ENCODE assay signal across 22 cellular contexts in genomic region chr9:27198175-27198574, GRCh38.
DNase-seq lines count a peak whose midpoint lies in the region; TF ChIP-seq lines count a peak whose summit lies in the region.
"Had no signal": no experiment of that assay in that cellular context is flagged by ENCODE, and none has a peak within 500 bp of the region (broad histone marks: within the 10 kb centered on the region; RNA-seq: fewer than 3 reads in every experiment).

No MANE protein-coding gene starts in this region.

- no peaks in the 10 kb centered on the region for H3K36me3 Mint-ChIP-seq in H9 (ENCODE audit: insufficient read depth in 1 of 3, low read depth in 3 of 3)
- H3K36me3 Mint-ChIP-seq: naive B cell had no signal

- H3K79me2 ChIP-seq in H9 (ENCODE audit: insufficient read depth, low read length) = no peaks in the 10 kb centered on the region

- H3K9me3 ChIP-seq in H9 (ENCODE audit: control insufficient read depth, low read depth, low read length) = no peaks in the 10 kb centered on the region
- H3K9me3 ChIP-seq: ascending aorta, BLaER1, gastrocnemius medialis had no signal

- no peak overlapping the region for H3K56ac ChIP-seq in H9 (ENCODE audit: insufficient read length, low read depth, low read length)

- TF ChIP-seq CTCF in H9 (conservative IDR thresholded peaks at IDR 0.05) (0 out of 3 replicates have a peak, but pooled peaks have one; percentile 15), epithelial cell of proximal tubule (conservative IDR thresholded peaks at IDR 0.05; ENCODE audit: low read depth, low read length) (peak; percentile 53)

- no peak overlapping the region for H3K4me3 ChIP-seq in epithelial cell of proximal tubule (ENCODE audit: low read depth, low read length)
- H3K4me3 ChIP-seq: ascending aorta, BLaER1, dorsolateral prefrontal cortex, gastrocnemius medialis had no signal

- H4K20me1 ChIP-seq in H9 (ENCODE audit: control insufficient read depth, insufficient read depth, insufficient read length) = no peaks in the 10 kb centered on the region
- H4K20me1 ChIP-seq: BLaER1 had no signal

- no peak overlapping the region for H2BK5ac ChIP-seq in H9 (ENCODE audit: insufficient read length, low read length)

- no peak overlapping the region for H3K9ac ChIP-seq in H9 (ENCODE audit: extremely low read depth, insufficient read length, low read length)
- H3K9ac ChIP-seq: BLaER1 had no signal

- H2AK5ac ChIP-seq in H9 (ENCODE audit: insufficient read length, low read length) = no peak overlapping the region

- no peaks in the 10 kb centered on the region for H3K27me3 ChIP-seq in H9 (ENCODE audit: insufficient read depth, low read length)
- H3K27me3 ChIP-seq: ascending aorta, BLaER1, dorsolateral prefrontal cortex, gastrocnemius medialis had no signal

- no peaks in the 10 kb centered on the region for H3K23me2 ChIP-seq in H9 (ENCODE audit: insufficient read length, low read depth, low read length, poor library complexity, severe bottlenecking)

- H2BK20ac ChIP-seq in H9 (ENCODE audit: low read depth, low read length, poor library complexity, severe bottlenecking) = no peak overlapping the region

- no peak overlapping the region for H4K5ac ChIP-seq in H9 (ENCODE audit: insufficient read length, low read depth, low read length)

- no peak overlapping the region for H4K91ac ChIP-seq in H9 (ENCODE audit: insufficient read length, low read depth, low read length)

- H3K23ac ChIP-seq in H9 (ENCODE audit: insufficient read length, low read depth, low read length) = no peak overlapping the region

- no peaks in the 10 kb centered on the region for H3K4me1 Mint-ChIP-seq in H9
- H3K4me1 Mint-ChIP-seq: naive B cell had no signal

- DNase-seq in H9 (no peak), OCI-M1 (lab: John Stamatoyannopoulos, UW) (peak; percentile 25), epithelial cell of proximal tubule (ENCODE audit: low read depth) (no peak), myocyte (ENCODE audit: low read depth) (peak; percentile 81), dedifferentiated amniotic fluid mesenchymal stem cell (ENCODE audit: extremely low spot score) (no peak), medulla oblongata (ENCODE audit: extremely low spot score) (no peak), NCI-H1105 treated with DMSO at 0.1 percent for 48 hours (lab: John Stamatoyannopoulos, UW) (no peak)
- DNase-seq: activated CD4-positive, alpha-beta memory T cell treated with anti-CD3 and anti-CD28 coated beads, Interleukin-2, amount 10 ng/mL, durations not matched to agents 7 days and 5 days; activated effector memory CD4-positive, alpha-beta T cell treated with Interleukin-2 at 50 U/mL for 16 hours; DND-41; dorsolateral prefrontal cortex; gastrocnemius medialis; islet precursor cell; naive B cell; NCI-H1417; NCI-H524 treated with DMSO at 0.1 percent for 48 hours; SHP77; stimulated activated CD4-positive, alpha-beta T cell treated with anti-CD3 and anti-CD28 coated beads, Interleukin-2, amount 100 ng/mL, for 48 hours; T1000; trophoblast cell had no signal

- no peaks in the 10 kb centered on the region for H3K27me3 Mint-ChIP-seq in H9 (ENCODE audit: low read depth)

- no peak overlapping the region for H2BK15ac ChIP-seq in H9 (ENCODE audit: low read depth, low read length)

- H3T11ph ChIP-seq in H9 (ENCODE audit: low read length) = no peak overlapping the region

- H3K18ac ChIP-seq in H9 (ENCODE audit: insufficient read length, low read depth, low read length) = no peak overlapping the region

- no peak overlapping the region for H3K4me3 Mint-ChIP-seq in H9
- H3K4me3 Mint-ChIP-seq: activated CD4-positive, alpha-beta memory T cell treated with anti-CD3 and anti-CD28 coated beads, Interleukin-2, amount 10 ng/mL, durations not matched to agents 7 days and 5 days had no signal

- no peak overlapping the region for H3K14ac ChIP-seq in H9 (ENCODE audit: insufficient read depth, low read length)

- no peaks in the 10 kb centered on the region for H3K9me3 Mint-ChIP-seq in H9
- H3K9me3 Mint-ChIP-seq: activated CD4-positive, alpha-beta memory T cell treated with anti-CD3 and anti-CD28 coated beads, Interleukin-2, amount 10 ng/mL, durations not matched to agents 7 days and 5 days; naive B cell had no signal

- H3K4ac ChIP-seq in H9 (ENCODE audit: low read depth, low read length) = no peak overlapping the region

- H3K27ac Mint-ChIP-seq in H9 = no peak overlapping the region
- H3K27ac Mint-ChIP-seq: activated CD4-positive, alpha-beta memory T cell treated with anti-CD3 and anti-CD28 coated beads, Interleukin-2, amount 10 ng/mL, durations not matched to agents 7 days and 5 days; naive B cell had no signal

- no peak overlapping the region for H3K27ac ChIP-seq in H9 (ENCODE audit: insufficient read length, low read depth, low read length)
- H3K27ac ChIP-seq: ascending aorta, BLaER1, dorsolateral prefrontal cortex, gastrocnemius medialis had no signal

- H3K4me1 ChIP-seq in H9 (ENCODE audit: insufficient read depth, low read length) = no peaks in the 10 kb centered on the region
- H3K4me1 ChIP-seq: BLaER1 had no signal

- no peak overlapping the region for H2BK12ac ChIP-seq in H9 (ENCODE audit: insufficient read length, low read depth, low read length)

- H3K4me2 ChIP-seq in H9 (ENCODE audit: insufficient read depth, insufficient read length, low read length) = no peak overlapping the region
- H3K4me2 ChIP-seq: BLaER1 had no signal

- H3K79me1 ChIP-seq in H9 (ENCODE audit: insufficient read depth, low read depth, low read length, poor library complexity, severe bottlenecking) = no peaks in the 10 kb centered on the region

- H2BK120ac ChIP-seq in H9 (ENCODE audit: low read depth, low read length, poor library complexity, severe bottlenecking) = no peak overlapping the region

- H4K8ac ChIP-seq in H9 (replicated peaks; ENCODE audit: insufficient read length, low read depth, low read length) = no peak overlapping the region

- no peak overlapping the region for H2AFZ ChIP-seq in H9 (ENCODE audit: low read length)

Comparison
In these comparisons a context has a peak if more than half of its experiments do, and no peak if none do; other contexts are left out.
1. DNase-seq: peak in OCI-M1 (single experiment) and myocyte (single experiment); none in H9 (single experiment), epithelial cell of proximal tubule (single experiment), dedifferentiated amniotic fluid mesenchymal stem cell (single experiment), medulla oblongata (single experiment) and NCI-H1105 treated with DMSO at 0.1 percent for 48 hours (single experiment).